In genomic region chr10:29650552-29650944, GRCh38 we compare ENCODE assay signal across 26 cellular contexts.
"Had no signal": no experiment of that assay in that cellular context is flagged by ENCODE, and none has a peak within 500 bp of the region (broad histone marks: within the 10 kb centered on the region; RNA-seq: fewer than 3 reads in every experiment).

No MANE protein-coding gene starts in this region.

- H2AFZ ChIP-seq: hepatocyte, neural progenitor cell, parathyroid adenoma had no signal

- FAIRE-seq: kidney had no signal

- H3K36me3 ChIP-seq: lower lobe of right lung, neural progenitor cell, prostate gland, thyroid gland, upper lobe of right lung, vagina had no signal

- H3K9ac ChIP-seq: neural progenitor cell, parathyroid adenoma had no signal

- H3K9me3 ChIP-seq: esophagus squamous epithelium, left ventricle myocardium inferior, lower lobe of right lung, prostate gland, suprapubic skin, thyroid gland, upper lobe of right lung, vagina had no signal

- H3K27me3 ChIP-seq: esophagus squamous epithelium, foreskin keratinocyte, hepatocyte, neural progenitor cell, suprapubic skin, thyroid gland, upper lobe of right lung, vagina had no signal

- DNase-seq: effector memory CD4-positive, alpha-beta T cell; esophagus squamous epithelium; foreskin keratinocyte; head of caudate nucleus; kidney; left cardiac atrium; left ventricle myocardium inferior; lower lobe of right lung; occipital lobe; retina; stimulated activated CD4-positive, alpha-beta T cell treated with anti-CD3 and anti-CD28 coated beads, Interleukin-2, amount 100 ng/mL, for 24 hours; stimulated activated CD4-positive, alpha-beta T cell treated with anti-CD3 and anti-CD28 coated beads, Interleukin-4, amount 100 ng/mL, for 4 hours; stimulated activated naive B cell treated with anti-CD40 and anti-IgM and Interleukin-4, amounts not matched to agents 10 μg/mL and 1 μg/mL and 100 μg/mL, for 72 hours; stimulated activated naive CD8-positive, alpha-beta T cell treated with anti-CD3 and anti-CD28 coated beads, Interleukin-15, amount 100 ng/mL, for 72 hours; thyroid gland; upper lobe of right lung had no signal

- H3K4me3 ChIP-seq: esophagus squamous epithelium, hepatocyte, left ventricle myocardium inferior, lower lobe of right lung, neural progenitor cell, prostate gland, skin epidermis, suprapubic skin, thyroid gland, upper lobe of right lung, vagina had no signal

- H3K4me2 ChIP-seq: hepatocyte, neural progenitor cell had no signal

- H3K4me1 ChIP-seq: prostate gland had no signal

- ATAC-seq: foreskin keratinocyte; left cardiac atrium; lower lobe of right lung; natural killer cell treated with Interleukin-12 subunit alpha and Interleukin-12 subunit beta and Interleukin-15 and Interleukin-18, amount 100 ng/mL, for 72 hours; sciatic nerve; stimulated activated naive B cell treated with anti-CD40 and anti-IgM and Interleukin-4, amounts not matched to agents 10 μg/mL and 1 μg/mL and 100 μg/mL, for 72 hours; stimulated activated naive CD8-positive, alpha-beta T cell treated with anti-CD3 and anti-CD28 coated beads, Interleukin-15, amount 100 ng/mL, for 72 hours had no signal

- H3K27ac ChIP-seq: epithelial cell of prostate, foreskin keratinocyte, hepatocyte, left ventricle myocardium inferior, lower lobe of right lung, neural progenitor cell, parathyroid adenoma, prostate gland, upper lobe of right lung, vagina had no signal
